14 cellular contexts compared by ENCODE assay signal in the genomic region with DNA sequence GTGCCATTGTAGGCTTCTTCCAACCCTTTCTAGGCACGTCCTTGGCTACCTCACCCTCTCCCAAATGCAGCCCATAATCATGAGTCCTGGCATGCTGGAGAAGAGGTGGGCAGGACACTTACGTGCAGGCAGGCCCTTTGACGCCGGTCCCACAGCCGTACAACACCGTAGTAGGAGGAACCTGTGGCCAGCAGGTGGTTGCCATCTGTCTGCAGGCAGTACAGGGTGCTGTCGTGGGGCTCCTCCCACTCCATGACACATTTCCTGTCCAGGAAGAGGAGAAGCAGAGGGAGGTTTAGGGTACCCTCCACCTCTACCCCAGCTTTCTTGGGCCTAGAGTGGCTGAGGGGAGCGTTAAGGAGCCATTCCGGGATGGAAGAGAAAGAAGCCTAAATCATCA. TPM values are rescaled to one million over a fixed set of nuclear protein-coding genes. Genes with fewer than 3 reads are reported as not detected.
DNase-seq lines count a peak whose midpoint lies in the region; ATAC-seq and TF ChIP-seq lines count a peak whose summit lies in the region.
"Had no signal": no experiment of that assay in that cellular context is flagged by ENCODE, and none has a peak within 500 bp of the region (broad histone marks: within the 10 kb centered on the region; RNA-seq: fewer than 3 reads in every experiment).

No MANE protein-coding gene starts in this region.

- no peak overlapping the region for H3K27ac ChIP-seq in neural progenitor cell
- H3K27ac ChIP-seq: epithelial cell of prostate, VCaP had no signal

- H3K4me2 ChIP-seq in neural progenitor cell = no peak overlapping the region

- H3K36me3 Mint-ChIP-seq in neural progenitor cell = peaks cover 22% of the 10 kb centered on the region

- H3K4me3 Mint-ChIP-seq in neural progenitor cell = no peak overlapping the region
- H3K4me3 Mint-ChIP-seq: CD8-positive, alpha-beta memory T cell had no signal

- H3K9me3 ChIP-seq in neural progenitor cell (ENCODE audit: low read depth) = no peaks in the 10 kb centered on the region

- H3K27me3 ChIP-seq in neural progenitor cell = no peaks in the 10 kb centered on the region

- H3K27ac Mint-ChIP-seq in neural progenitor cell = no peak overlapping the region

- no peak for TF ChIP-seq CTCF in foreskin fibroblast (IDR thresholded peaks at IDR 0.05; ENCODE audit: low read depth, low read length)
- no peak for TF ChIP-seq CTCF in neural progenitor cell (IDR thresholded peaks at IDR 0.05)

- peaks cover 57% of the 10 kb centered on the region for H3K4me1 ChIP-seq in neural progenitor cell

- no peaks in the 10 kb centered on the region for H3K79me2 ChIP-seq in neural progenitor cell (ENCODE audit: low read depth)

- ATAC-seq in SK-N-SH treated with all-trans-retinoic acid at 6 μM for 48 hours (peak; percentile 43), HG02973 (IDR thresholded peaks at IDR 0.05; ENCODE audit: unreplicated experiment) (no peak), HG02981 (IDR thresholded peaks at IDR 0.05; ENCODE audit: unreplicated experiment) (no peak)

- H3K9ac ChIP-seq in neural progenitor cell = no peak overlapping the region

- DNase-seq in A172 (ENCODE audit: low spot score) = peak; percentile 29
- DNase-seq in Daoy (ENCODE audit: low read depth) = peak; percentile 19
- peak; percentile 34 to 69 for DNase-seq in foreskin fibroblast
- no peak for DNase-seq in NCI-H146 treated with DMSO at 0.1 percent for 48 hours (lab: John Stamatoyannopoulos, UW; ENCODE audit: unreplicated experiment)
- no peak for DNase-seq in neural progenitor cell (ENCODE audit: low spot score)
- DNase-seq: anterior cingulate cortex; CD8-positive, alpha-beta memory T cell; NCI-H2081; stimulated activated naive CD4-positive, alpha-beta T cell treated with Interleukin-2 at 50 U/mL for 16 hours had no signal

- H3K4me3 ChIP-seq in foreskin fibroblast (ENCODE audit: low read depth in 1 of 2, low read length in 2 of 2) (no peak overlapping the region), neural progenitor cell (no peak overlapping the region)

- H3K4me1 Mint-ChIP-seq in neural progenitor cell = peaks cover 55% of the 10 kb centered on the region

- H3K27me3 Mint-ChIP-seq in neural progenitor cell (ENCODE audit: insufficient read depth, low read depth) = peaks cover 6% of the 10 kb centered on the region
- H3K27me3 Mint-ChIP-seq: CD8-positive, alpha-beta memory T cell had no signal

- H3F3A ChIP-seq in neural progenitor cell (ENCODE audit: low read depth) = peaks cover 40% of the 10 kb centered on the region

- no peak overlapping the region for H2AFZ ChIP-seq in neural progenitor cell (replicated peaks)

- no peaks in the 10 kb centered on the region for H3K36me3 ChIP-seq in neural progenitor cell

- H3K9me3 Mint-ChIP-seq in neural progenitor cell = no peaks in the 10 kb centered on the region
- H3K9me3 Mint-ChIP-seq: CD8-positive, alpha-beta memory T cell had no signal

- H4K20me1 ChIP-seq in neural progenitor cell (ENCODE audit: low read depth) = peaks cover 32% of the 10 kb centered on the region

TF ChIP-seq in SK-N-SH treated with all-trans-retinoic acid at 6 μM for 48 hours, 23 proteins besides CTCF, POLR2A, EP300 and RAD21:
- TF ChIP-seq SNAI2 (CRISPR knock-in tag; IDR thresholded peaks at IDR 0.05) (no peak), ZNF8 (CRISPR knock-in tag; IDR thresholded peaks at IDR 0.05) (no peak), ZC3H10 (CRISPR knock-in tag; IDR thresholded peaks at IDR 0.05) (no peak), TOX (CRISPR knock-in tag; IDR thresholded peaks at IDR 0.05; ENCODE audit: borderline replicate concordance) (no peak), ZNF70 (CRISPR knock-in tag; IDR thresholded peaks at IDR 0.05) (no peak), ZNF565 (CRISPR knock-in tag; conservative IDR thresholded peaks at IDR 0.05; ENCODE audit: low read depth) (no peak), ZFP30 (CRISPR knock-in tag; IDR thresholded peaks at IDR 0.05) (no peak), TCF4 (CRISPR knock-in tag; IDR thresholded peaks at IDR 0.05; ENCODE audit: borderline replicate concordance) (no peak)
- TF ChIP-seq, protein P1, sequence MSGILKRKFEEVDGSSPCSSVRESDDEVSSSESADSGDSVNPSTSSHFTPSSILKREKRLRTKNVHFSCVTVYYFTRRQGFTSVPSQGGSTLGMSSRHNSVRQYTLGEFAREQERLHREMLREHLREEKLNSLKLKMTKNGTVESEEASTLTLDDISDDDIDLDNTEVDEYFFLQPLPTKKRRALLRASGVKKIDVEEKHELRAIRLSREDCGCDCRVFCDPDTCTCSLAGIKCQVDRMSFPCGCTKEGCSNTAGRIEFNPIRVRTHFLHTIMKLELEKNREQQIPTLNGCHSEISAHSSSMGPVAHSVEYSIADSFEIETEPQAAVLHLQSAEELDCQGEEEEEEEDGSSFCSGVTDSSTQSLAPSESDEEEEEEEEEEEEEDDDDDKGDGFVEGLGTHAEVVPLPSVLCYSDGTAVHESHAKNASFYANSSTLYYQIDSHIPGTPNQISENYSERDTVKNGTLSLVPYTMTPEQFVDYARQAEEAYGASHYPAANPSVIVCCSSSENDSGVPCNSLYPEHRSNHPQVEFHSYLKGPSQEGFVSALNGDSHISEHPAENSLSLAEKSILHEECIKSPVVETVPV (CRISPR knock-in tag; IDR thresholded peaks at IDR 0.05) = no peak
- TF ChIP-seq, protein P2, sequence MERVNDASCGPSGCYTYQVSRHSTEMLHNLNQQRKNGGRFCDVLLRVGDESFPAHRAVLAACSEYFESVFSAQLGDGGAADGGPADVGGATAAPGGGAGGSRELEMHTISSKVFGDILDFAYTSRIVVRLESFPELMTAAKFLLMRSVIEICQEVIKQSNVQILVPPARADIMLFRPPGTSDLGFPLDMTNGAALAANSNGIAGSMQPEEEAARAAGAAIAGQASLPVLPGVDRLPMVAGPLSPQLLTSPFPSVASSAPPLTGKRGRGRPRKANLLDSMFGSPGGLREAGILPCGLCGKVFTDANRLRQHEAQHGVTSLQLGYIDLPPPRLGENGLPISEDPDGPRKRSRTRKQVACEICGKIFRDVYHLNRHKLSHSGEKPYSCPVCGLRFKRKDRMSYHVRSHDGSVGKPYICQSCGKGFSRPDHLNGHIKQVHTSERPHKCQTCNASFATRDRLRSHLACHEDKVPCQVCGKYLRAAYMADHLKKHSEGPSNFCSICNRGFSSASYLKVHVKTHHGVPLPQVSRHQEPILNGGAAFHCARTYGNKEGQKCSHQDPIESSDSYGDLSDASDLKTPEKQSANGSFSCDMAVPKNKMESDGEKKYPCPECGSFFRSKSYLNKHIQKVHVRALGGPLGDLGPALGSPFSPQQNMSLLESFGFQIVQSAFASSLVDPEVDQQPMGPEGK (CRISPR knock-in tag; IDR thresholded peaks at IDR 0.05; ENCODE audit: borderline replicate concordance) = no peak
- TF ChIP-seq, protein P3, sequence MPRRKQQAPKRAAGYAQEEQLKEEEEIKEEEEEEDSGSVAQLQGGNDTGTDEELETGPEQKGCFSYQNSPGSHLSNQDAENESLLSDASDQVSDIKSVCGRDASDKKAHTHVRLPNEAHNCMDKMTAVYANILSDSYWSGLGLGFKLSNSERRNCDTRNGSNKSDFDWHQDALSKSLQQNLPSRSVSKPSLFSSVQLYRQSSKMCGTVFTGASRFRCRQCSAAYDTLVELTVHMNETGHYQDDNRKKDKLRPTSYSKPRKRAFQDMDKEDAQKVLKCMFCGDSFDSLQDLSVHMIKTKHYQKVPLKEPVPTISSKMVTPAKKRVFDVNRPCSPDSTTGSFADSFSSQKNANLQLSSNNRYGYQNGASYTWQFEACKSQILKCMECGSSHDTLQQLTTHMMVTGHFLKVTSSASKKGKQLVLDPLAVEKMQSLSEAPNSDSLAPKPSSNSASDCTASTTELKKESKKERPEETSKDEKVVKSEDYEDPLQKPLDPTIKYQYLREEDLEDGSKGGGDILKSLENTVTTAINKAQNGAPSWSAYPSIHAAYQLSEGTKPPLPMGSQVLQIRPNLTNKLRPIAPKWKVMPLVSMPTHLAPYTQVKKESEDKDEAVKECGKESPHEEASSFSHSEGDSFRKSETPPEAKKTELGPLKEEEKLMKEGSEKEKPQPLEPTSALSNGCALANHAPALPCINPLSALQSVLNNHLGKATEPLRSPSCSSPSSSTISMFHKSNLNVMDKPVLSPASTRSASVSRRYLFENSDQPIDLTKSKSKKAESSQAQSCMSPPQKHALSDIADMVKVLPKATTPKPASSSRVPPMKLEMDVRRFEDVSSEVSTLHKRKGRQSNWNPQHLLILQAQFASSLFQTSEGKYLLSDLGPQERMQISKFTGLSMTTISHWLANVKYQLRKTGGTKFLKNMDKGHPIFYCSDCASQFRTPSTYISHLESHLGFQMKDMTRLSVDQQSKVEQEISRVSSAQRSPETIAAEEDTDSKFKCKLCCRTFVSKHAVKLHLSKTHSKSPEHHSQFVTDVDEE (CRISPR knock-in tag; IDR thresholded peaks at IDR 0.05) = no peak
TF ChIP-seq in SK-N-SH treated with all-trans-retinoic acid at 6 μM for 48 hours: peak in this region for 0.

RNA-seq across cellular contexts. Expression of a gene that starts 23.4 kb away (rescaled TPM):
- total RNA-seq in A172 (2014; rRNA removed; shearing (Covaris generic)) = 83.0 and 92.8 TPM in 2 replicates
- total RNA-seq in Daoy (2014; rRNA removed; shearing (Covaris generic)) = 76.1 and 85.7 TPM in 2 replicates
- total RNA-seq in neural progenitor cell (ENCODE audit: low replicate concordance) = 49.7 and 71.1 TPM in 2 replicates

RNA-seq across cellular contexts. Expression of a gene that starts 23.4 kb away (rescaled TPM):
- 11.6 and 18.4 TPM in 2 replicates for total RNA-seq in A172 (2014; rRNA removed; shearing (Covaris generic))
- 4.6 and 6.5 TPM in 2 replicates for total RNA-seq in Daoy (2014; rRNA removed; shearing (Covaris generic))
- 22.8 and 29.7 TPM in 2 replicates for total RNA-seq in neural progenitor cell (ENCODE audit: low replicate concordance)

Comparison
In these comparisons a context has a peak if more than half of its experiments do, and no peak if none do; other contexts are left out.
1. DNase-seq: peak in A172 (single experiment), Daoy (single experiment) and foreskin fibroblast (2 of 2); none in NCI-H146 treated with DMSO at 0.1 percent for 48 hours (single experiment) and neural progenitor cell (single experiment).